34 cellular contexts compared by ENCODE assay signal in the genomic region with DNA sequence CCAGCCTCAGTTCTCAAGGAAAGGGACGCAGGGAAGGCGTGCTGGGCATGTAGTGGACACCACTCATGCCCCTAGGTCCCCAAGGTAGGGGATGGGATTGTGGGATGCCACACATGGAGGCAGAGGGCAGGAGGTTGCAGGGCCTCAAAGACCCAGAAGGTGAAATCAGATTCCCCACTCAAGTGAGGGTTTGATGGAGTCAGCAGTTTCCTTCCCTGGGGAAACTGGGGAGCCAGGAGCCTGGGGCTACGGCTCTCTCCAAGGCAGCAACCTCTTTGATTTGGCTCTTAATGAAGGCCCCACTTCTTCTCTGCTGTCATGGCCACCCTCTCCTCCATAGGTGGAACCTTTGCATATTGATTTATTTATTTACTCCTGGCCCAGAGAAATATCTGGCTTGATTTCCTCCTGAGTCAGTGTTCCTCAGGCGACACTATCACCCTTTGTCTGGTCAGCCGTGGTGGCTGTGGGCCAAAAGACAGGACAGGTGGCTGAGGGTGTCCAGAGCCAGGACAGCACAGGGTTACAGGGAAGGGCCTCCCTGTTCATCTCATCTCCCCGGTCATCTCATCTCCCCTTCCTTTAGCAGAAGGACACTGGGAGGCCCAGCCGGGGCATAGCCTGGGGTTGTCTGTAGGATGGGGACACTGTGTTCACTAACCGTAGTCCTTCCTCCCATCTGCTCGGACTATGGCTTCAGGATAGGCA. TPM values are rescaled to one million over a fixed set of nuclear protein-coding genes. Genes with fewer than 3 reads are reported as not detected.
DNase-seq lines count a peak whose midpoint lies in the region; ATAC-seq and TF ChIP-seq lines count a peak whose summit lies in the region.
"Had no signal": no experiment of that assay in that cellular context is flagged by ENCODE, and none has a peak within 500 bp of the region (broad histone marks: within the 10 kb centered on the region; RNA-seq: fewer than 3 reads in every experiment).

No MANE protein-coding gene starts in this region.

- H2AK5ac ChIP-seq in trophoblast cell (ENCODE audit: low read length), result no peak overlapping the region

- H3K9me2 ChIP-seq in MM.1S (replicated peaks; ENCODE audit: insufficient read depth, low read length), result no peaks in the 10 kb centered on the region

- no peak overlapping the region for H3K4me3 Mint-ChIP-seq in neural progenitor cell
- H3K4me3 Mint-ChIP-seq: activated CD8-positive, alpha-beta memory T cell treated with anti-CD3 and anti-CD28 coated beads, Interleukin-2, amount 10 ng/mL, durations not matched to agents 7 days and 5 days; effector memory CD8-positive, alpha-beta T cell; nephron progenitor cell; stimulated activated memory B cell treated with anti-CD40 and anti-IgM and Interleukin-4, amounts not matched to agents 10 μg/mL and 1 μg/mL and 100 μg/mL, for 72 hours had no signal

- no peak overlapping the region for H3K4ac ChIP-seq in trophoblast cell (ENCODE audit: low read depth, low read length)

- H3K36me3 ChIP-seq in neural progenitor cell, result no peaks in the 10 kb centered on the region
- H3K36me3 ChIP-seq in trophoblast cell (ENCODE audit: control insufficient read depth in 1 of 2, insufficient read depth in 2 of 2, low read length in 2 of 2), result no peaks in the 10 kb centered on the region
- H3K36me3 ChIP-seq in MM.1S (replicated peaks; ENCODE audit: insufficient read depth, low read length), result no peaks in the 10 kb centered on the region
- H3K36me3 ChIP-seq in aorta (ENCODE audit: control insufficient read depth in 1 of 2, insufficient read depth in 2 of 2, low read length in 1 of 2), result no peaks in the 10 kb centered on the region
- H3K36me3 ChIP-seq: adrenal gland, breast epithelium, HAP-1, lower lobe of right lung, sigmoid colon, uterus had no signal

- peak overlapping the region; percentile 60 for H3K27ac ChIP-seq in caudate nucleus (ENCODE audit: low read depth, low read length)
- no peak overlapping the region for H3K27ac ChIP-seq in neural progenitor cell
- H3K27ac ChIP-seq in temporal lobe (ENCODE audit: low read depth, low read length), result peak overlapping the region; percentile 78
- no peak overlapping the region for H3K27ac ChIP-seq in trophoblast cell (ENCODE audit: low read depth, low read length)
- no peak overlapping the region for H3K27ac ChIP-seq in MM.1S (ENCODE audit: low read length)
- H3K27ac ChIP-seq in aorta (ENCODE audit: low read depth in 1 of 2, low read length in 2 of 2), result no peak overlapping the region
- H3K27ac ChIP-seq: breast epithelium, coronary artery, lower lobe of right lung, sigmoid colon, testis, uterus, WERI-Rb-1 had no signal

- peak overlapping the region; percentile 47 for H3K27ac Mint-ChIP-seq in neural progenitor cell
- H3K27ac Mint-ChIP-seq: activated CD8-positive, alpha-beta memory T cell treated with anti-CD3 and anti-CD28 coated beads, Interleukin-2, amount 10 ng/mL, durations not matched to agents 7 days and 5 days; nephron progenitor cell; stimulated activated memory B cell treated with anti-CD40 and anti-IgM and Interleukin-4, amounts not matched to agents 10 μg/mL and 1 μg/mL and 100 μg/mL, for 72 hours had no signal

- H3K36me3 Mint-ChIP-seq in neural progenitor cell, result peaks cover 19% of the 10 kb centered on the region
- H3K36me3 Mint-ChIP-seq: activated CD8-positive, alpha-beta memory T cell treated with anti-CD3 and anti-CD28 coated beads, Interleukin-2, amount 10 ng/mL, durations not matched to agents 7 days and 5 days; stimulated activated memory B cell treated with anti-CD40 and anti-IgM and Interleukin-4, amounts not matched to agents 10 μg/mL and 1 μg/mL and 100 μg/mL, for 72 hours had no signal

- ATAC-seq in aorta (ENCODE audit: low FRiP score), result no peak
- ATAC-seq: activated CD8-positive, alpha-beta memory T cell treated with anti-CD3 and anti-CD28 coated beads, Interleukin-2, amount 10 ng/mL, durations not matched to agents 7 days and 5 days; effector memory CD8-positive, alpha-beta T cell; lower lobe of right lung; mucosa of descending colon; stimulated activated memory B cell treated with anti-CD40 and anti-IgM and Interleukin-4, amounts not matched to agents 10 μg/mL and 1 μg/mL and 100 μg/mL, for 72 hours had no signal

- no peak overlapping the region for H2BK120ac ChIP-seq in trophoblast cell (ENCODE audit: insufficient read depth, low read length, poor library complexity)

- no CpG with 5 or more reads among the region's 9 CpGs for WGBS in trophoblast cell (ENCODE audit: extremely low coverage, insufficient coverage, insufficient read length)
- WGBS in aorta, 2 donors, result 95 to 97% methylated on average over 9 of the region's 9 CpGs

- H3K23ac ChIP-seq in trophoblast cell (ENCODE audit: low read length), result no peak overlapping the region

- H3K27me3 ChIP-seq in neural progenitor cell, result no peaks in the 10 kb centered on the region
- H3K27me3 ChIP-seq in trophoblast cell (ENCODE audit: insufficient read depth, low read length), result no peaks in the 10 kb centered on the region
- no peaks in the 10 kb centered on the region for H3K27me3 ChIP-seq in MM.1S (replicated peaks; ENCODE audit: insufficient read depth, low read length)
- no peaks in the 10 kb centered on the region for H3K27me3 ChIP-seq in aorta (ENCODE audit: control insufficient read depth in 1 of 2, insufficient read depth in 2 of 2, low read length in 1 of 2)
- H3K27me3 ChIP-seq: adrenal gland, breast epithelium, sigmoid colon, testis, uterus had no signal

- H3K27me3 Mint-ChIP-seq in neural progenitor cell (ENCODE audit: insufficient read depth, low read depth), result peaks cover 8% of the 10 kb centered on the region

- H3K4me1 Mint-ChIP-seq in neural progenitor cell, result peaks cover 12% of the 10 kb centered on the region

- no peak overlapping the region for H3K14ac ChIP-seq in trophoblast cell (ENCODE audit: low read length)

- H3K4me3 ChIP-seq in neural progenitor cell (no peak overlapping the region), trophoblast cell (ENCODE audit: low read depth, low read length) (no peak overlapping the region), MM.1S (ENCODE audit: low read length) (no peak overlapping the region), aorta (ENCODE audit: low read length in 2 of 2) (no peak overlapping the region)
- H3K4me3 ChIP-seq: adrenal gland, breast epithelium, coronary artery, HAP-1, lower lobe of right lung, mucosa of descending colon, sigmoid colon, testis, uterus had no signal

- peaks cover 6% of the 10 kb centered on the region for H3K9me3 Mint-ChIP-seq in neural progenitor cell
- H3K9me3 Mint-ChIP-seq: effector memory CD8-positive, alpha-beta T cell; nephron progenitor cell; stimulated activated memory B cell treated with anti-CD40 and anti-IgM and Interleukin-4, amounts not matched to agents 10 μg/mL and 1 μg/mL and 100 μg/mL, for 72 hours had no signal

- no peaks in the 10 kb centered on the region for H3K79me1 ChIP-seq in trophoblast cell (ENCODE audit: low read length)

- H4K91ac ChIP-seq in trophoblast cell (ENCODE audit: low read depth, low read length), result no peak overlapping the region

- H3K9ac ChIP-seq in neural progenitor cell (no peak overlapping the region), trophoblast cell (ENCODE audit: low read length) (no peak overlapping the region), MM.1S (ENCODE audit: low read length) (no peak overlapping the region)

- H2BK12ac ChIP-seq in trophoblast cell (ENCODE audit: low read length), result no peak overlapping the region

- H3F3A ChIP-seq in neural progenitor cell (ENCODE audit: low read depth) (no peaks in the 10 kb centered on the region), MM.1S (ENCODE audit: insufficient read depth, low read length) (no peaks in the 10 kb centered on the region)

- H3K4me2 ChIP-seq in neural progenitor cell (no peak overlapping the region), trophoblast cell (ENCODE audit: low read length) (no peak overlapping the region), MM.1S (ENCODE audit: low read depth, low read length) (no peak overlapping the region)

- TF ChIP-seq CTCF in neural progenitor cell (IDR thresholded peaks at IDR 0.05) (no peak), MM.1S (IDR thresholded peaks at IDR 0.05; ENCODE audit: low read length) (no peak)

- H4K12ac ChIP-seq in trophoblast cell (ENCODE audit: low read depth, low read length), result no peak overlapping the region

- H3K9me3 ChIP-seq in neural progenitor cell (ENCODE audit: low read depth), result no peaks in the 10 kb centered on the region
- peaks cover 1% of the 10 kb centered on the region for H3K9me3 ChIP-seq in trophoblast cell (ENCODE audit: insufficient read depth, low read depth, low read length)
- H3K9me3 ChIP-seq in MM.1S (replicated peaks; ENCODE audit: insufficient read depth, low read length), result no peaks in the 10 kb centered on the region
- no peaks in the 10 kb centered on the region for H3K9me3 ChIP-seq in aorta (ENCODE audit: control insufficient read depth, low read length)
- H3K9me3 ChIP-seq: adrenal gland, breast epithelium, HAP-1, lower lobe of right lung, mucosa of descending colon, sigmoid colon, testis, uterus had no signal

- intact Hi-C loops in aorta (cut with DNase I), result no loop called here

- H4K8ac ChIP-seq in trophoblast cell (ENCODE audit: low read depth, low read length), result no peak overlapping the region

- H4K20me1 ChIP-seq in neural progenitor cell (ENCODE audit: low read depth), result peaks cover 54% of the 10 kb centered on the region
- H4K20me1 ChIP-seq in MM.1S (ENCODE audit: insufficient read depth, low read length), result no peaks in the 10 kb centered on the region

- no peak overlapping the region for H2BK5ac ChIP-seq in trophoblast cell (ENCODE audit: low read depth, low read length, poor library complexity)

- no peaks in the 10 kb centered on the region for H3K4me1 ChIP-seq in neural progenitor cell
- no peaks in the 10 kb centered on the region for H3K4me1 ChIP-seq in trophoblast cell (ENCODE audit: control insufficient read depth in 1 of 2, insufficient read depth in 2 of 2, low read length in 2 of 2)
- H3K4me1 ChIP-seq in MM.1S (ENCODE audit: low read length), result no peaks in the 10 kb centered on the region
- no peaks in the 10 kb centered on the region for H3K4me1 ChIP-seq in aorta (ENCODE audit: control insufficient read depth in 1 of 2, insufficient read depth in 2 of 2, low read length in 2 of 2)
- H3K4me1 ChIP-seq: breast epithelium, lower lobe of right lung, sigmoid colon, testis, uterus had no signal

- no peak overlapping the region for H2AFZ ChIP-seq in neural progenitor cell (replicated peaks)
- H2AFZ ChIP-seq in trophoblast cell (ENCODE audit: insufficient read depth, low read length, poor library complexity), result no peak overlapping the region
- no peak overlapping the region for H2AFZ ChIP-seq in MM.1S (ENCODE audit: low read length)

- H3K18ac ChIP-seq in trophoblast cell (ENCODE audit: low read length), result no peak overlapping the region

- H3K79me2 ChIP-seq in neural progenitor cell (ENCODE audit: low read depth) (no peaks in the 10 kb centered on the region), trophoblast cell (ENCODE audit: control insufficient read depth, insufficient read depth, low read length, poor library complexity) (no peaks in the 10 kb centered on the region), MM.1S (ENCODE audit: low read length) (no peaks in the 10 kb centered on the region)

- DNase-seq in NCI-H1092 treated with DMSO at 0.1 percent for 48 hours (lab: John Stamatoyannopoulos, UW), result peak; percentile 7
- DNase-seq in NCI-H1092 (lab: John Stamatoyannopoulos, UW), result no peak
- DNase-seq in caudate nucleus (lab: John Stamatoyannopoulos, UW), result peak in 1 of 61 donors; percentile 64
- DNase-seq in neural progenitor cell (ENCODE audit: low spot score), result no peak
- no peak for DNase-seq in trophoblast cell
- DNase-seq in MM.1S, result no peak
- no peak for DNase-seq in aorta
- DNase-seq: 8988T; activated CD4-positive, alpha-beta T cell treated with anti-CD3 and anti-CD28 coated beads, Interleukin-2, amount 50 U/mL, for 1 hour; activated CD8-positive, alpha-beta memory T cell treated with anti-CD3 and anti-CD28 coated beads, Interleukin-2, amount 10 ng/mL, durations not matched to agents 7 days and 5 days; activated naive CD4-positive, alpha-beta T cell treated with Interleukin-2 at 50 U/mL for 16 hours; activated T-cell treated with anti-CD3 and anti-CD28 coated beads, Interleukin-2, amount 50 U/mL, for 48 hours; effector memory CD8-positive, alpha-beta T cell; erythroblast; GDM1; kidney; lower lobe of right lung; mucosa of descending colon; NCI-H1436; NCI-H2107; nephron progenitor cell; OCI-M1; sigmoid colon; stimulated activated CD4-positive, alpha-beta T cell treated with anti-CD3 and anti-CD28 coated beads, Interleukin-4, amount 100 ng/mL, for 4 hours; T1000; testis; uterus; WERI-Rb-1 had no signal

RNA-seq across cellular contexts. Expression of a gene that starts 9.6 kb away (rescaled TPM):
- total RNA-seq in neural progenitor cell (ENCODE audit: low replicate concordance), result 16.5 and 31.3 TPM in 2 replicates
- 124 TPM for total RNA-seq in temporal lobe
- polyA plus RNA-seq in trophoblast cell (2013), result 0.89 and 1.0 TPM in 2 replicates
- total RNA-seq in aorta, result 1 to 10 TPM; 5.8 to 6.1 TPM
- polyA plus RNA-seq in aorta, result 1 to 10 TPM in 1 of 2 donors, under 1 TPM in 1; 0.84 to 1.4 TPM

Comparison
In these comparisons a context has a peak if more than half of its experiments do, and no peak if none do; other contexts are left out.
1. H3K27ac ChIP-seq: peak in caudate nucleus (single experiment) and temporal lobe (single experiment); none in neural progenitor cell (single experiment), trophoblast cell (single experiment), MM.1S (single experiment) and aorta (0 of 2).